Comparison of ENCODE assay signal across 22 cellular contexts in the genomic region with DNA sequence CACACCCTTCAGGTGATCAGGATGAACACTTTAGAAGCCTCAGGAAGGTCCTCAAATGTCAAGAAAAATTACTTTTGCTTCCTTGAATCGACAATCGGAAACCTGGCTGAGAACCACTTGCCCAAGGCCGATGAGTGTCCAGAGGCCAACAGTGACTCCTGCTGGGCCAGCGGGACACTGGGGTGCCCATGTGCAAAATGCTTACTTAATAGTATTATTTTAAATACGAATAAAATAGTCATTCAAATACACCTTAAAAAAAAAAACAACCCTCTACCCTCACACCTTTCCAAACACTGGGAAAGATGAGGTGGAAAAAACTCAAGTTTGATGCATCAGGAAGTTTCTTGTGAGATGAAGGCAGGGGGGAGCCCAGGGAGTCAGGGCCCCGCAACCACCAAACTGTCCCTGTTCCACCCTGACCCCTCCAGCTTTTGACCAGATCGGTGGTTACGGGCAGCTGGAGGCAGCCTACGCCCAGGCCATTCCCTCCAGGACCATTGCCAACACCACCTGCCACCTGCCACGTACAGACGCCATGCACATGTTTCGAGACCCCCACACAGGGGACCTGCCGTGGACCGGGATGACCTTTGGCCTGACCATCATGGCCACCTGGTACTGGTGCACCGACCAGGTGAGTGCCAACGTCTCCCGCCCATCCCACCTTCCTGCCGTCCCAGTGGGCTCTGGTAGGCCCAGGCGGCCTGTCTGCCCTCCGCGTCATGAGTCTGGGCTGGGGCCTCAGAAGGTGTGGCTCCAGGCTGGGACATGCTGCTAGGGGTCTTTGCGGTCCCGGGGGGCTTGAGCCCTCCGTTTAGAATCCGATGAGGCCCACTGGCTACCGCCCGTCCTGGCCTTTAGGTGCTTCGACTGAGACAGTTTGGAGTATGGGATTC. TPM values are rescaled to one million over a fixed set of nuclear protein-coding genes. Genes with fewer than 3 reads are reported as not detected.
DNase-seq lines count a peak whose midpoint lies in the region; ATAC-seq and TF ChIP-seq lines count a peak whose summit lies in the region.
"Had no signal": no experiment of that assay in that cellular context is flagged by ENCODE, and none has a peak within 500 bp of the region (broad histone marks: within the 10 kb centered on the region; RNA-seq: fewer than 3 reads in every experiment).

No MANE protein-coding gene starts in this region.

- H3K27ac Mint-ChIP-seq in stimulated activated effector memory CD8-positive, alpha-beta T cell treated with anti-CD3 and anti-CD28 coated beads, Interleukin-12 subunit alpha, Interleukin-12 subunit beta, amount 100 ng/mL, for 72 hours: peak overlapping the region; percentile 70
- H3K27ac Mint-ChIP-seq in activated CD4-positive, alpha-beta memory T cell treated with anti-CD3 and anti-CD28 coated beads, Interleukin-2, amount 10 ng/mL, durations not matched to agents 7 days and 5 days: no peak overlapping the region
- H3K27ac Mint-ChIP-seq: activated CD8-positive, alpha-beta T cell treated with anti-CD3 and anti-CD28 coated beads for 36 hours; activated naive CD4-positive, alpha-beta T cell treated with anti-CD3 and anti-CD28 coated beads, Interleukin-2, amount 50 U/mL, for 72 hours had no signal

- no peaks in the 10 kb centered on the region for H3K27me3 ChIP-seq in brain microvascular endothelial cell (replicated peaks)
- H3K27me3 ChIP-seq: left lung, Peyer's patch had no signal

- H3K36me3 ChIP-seq in brain microvascular endothelial cell (replicated peaks): peaks cover 5% of the 10 kb centered on the region

- TF ChIP-seq CTCF in HFF-Myc (IDR thresholded peaks at IDR 0.05; ENCODE audit: low read depth, low read length, missing control alignments) (peak; percentile 19), brain microvascular endothelial cell (IDR thresholded peaks at IDR 0.05; ENCODE audit: low read depth, low read length, missing control alignments) (peak; percentile 43), fibroblast of villous mesenchyme (IDR thresholded peaks at IDR 0.05; ENCODE audit: insufficient read depth, low read depth, low read length) (peak; percentile 10)

- in situ Hi-C loops in brain microvascular endothelial cell (cut with HindIII; ENCODE audit: low pct_ligation_motif_present, low sequenced_read_pairs): loop anchor here (25.0 kb wide), 1 partner anchor 109 kb away; a partner anchor contains a TSS

- ATAC-seq in stimulated activated effector memory CD8-positive, alpha-beta T cell treated with anti-CD3 and anti-CD28 coated beads, Interleukin-12 subunit alpha, Interleukin-12 subunit beta, amount 100 ng/mL, for 72 hours: no peak
- ATAC-seq: activated CD8-positive, alpha-beta T cell treated with anti-CD3 and anti-CD28 coated beads for 36 hours; activated naive CD4-positive, alpha-beta T cell treated with anti-CD3 and anti-CD28 coated beads, Interleukin-2, amount 50 U/mL, for 72 hours; left lung had no signal

- POLR2A ChIA-PET in activated CD4-positive, alpha-beta memory T cell treated with anti-CD3 and anti-CD28 coated beads, Interleukin-2, amount 10 ng/mL, durations not matched to agents 7 days and 5 days (lab: Charles Lee): no interaction called here

- H3K4me1 Mint-ChIP-seq in stimulated activated effector memory CD8-positive, alpha-beta T cell treated with anti-CD3 and anti-CD28 coated beads, Interleukin-12 subunit alpha, Interleukin-12 subunit beta, amount 100 ng/mL, for 72 hours: peaks cover 22% of the 10 kb centered on the region
- peaks cover 5% of the 10 kb centered on the region for H3K4me1 Mint-ChIP-seq in activated CD4-positive, alpha-beta memory T cell treated with anti-CD3 and anti-CD28 coated beads, Interleukin-2, amount 10 ng/mL, durations not matched to agents 7 days and 5 days

- no peaks in the 10 kb centered on the region for H3K27me3 Mint-ChIP-seq in activated CD4-positive, alpha-beta memory T cell treated with anti-CD3 and anti-CD28 coated beads, Interleukin-2, amount 10 ng/mL, durations not matched to agents 7 days and 5 days
- H3K27me3 Mint-ChIP-seq: activated CD8-positive, alpha-beta T cell treated with anti-CD3 and anti-CD28 coated beads for 36 hours; brain had no signal

- no peak for DNase-seq in HFF-Myc (ENCODE audit: extremely low read depth, low read depth)
- DNase-seq in brain microvascular endothelial cell: no peak
- no peak for DNase-seq in fibroblast of villous mesenchyme (ENCODE audit: low read depth)
- no peak for DNase-seq in stimulated activated effector memory CD8-positive, alpha-beta T cell treated with anti-CD3 and anti-CD28 coated beads, Interleukin-12 subunit alpha, Interleukin-12 subunit beta, amount 100 ng/mL, for 72 hours (ENCODE audit: low spot score in 2 of 2)
- DNase-seq in DMS153 (lab: John Stamatoyannopoulos, UW): no peak
- no peak for DNase-seq in activated CD4-positive, alpha-beta memory T cell treated with anti-CD3 and anti-CD28 coated beads, Interleukin-2, amount 10 ng/mL, durations not matched to agents 7 days and 5 days
- no peak for DNase-seq in NCI-H1436 treated with DMSO at 0.1 percent for 48 hours (lab: John Stamatoyannopoulos, UW)
- DNase-seq: activated CD8-positive, alpha-beta T cell treated with anti-CD3 and anti-CD28 coated beads for 36 hours; activated T-cell treated with anti-CD3 and anti-CD28 coated beads, Interleukin-2, amount 50 U/mL, for 48 hours; DMS 273 treated with DMSO at 0.1 percent for 48 hours; left lung; NCI-H69; Peyer's patch; small intestine; SW 1271 had no signal

- no peak overlapping the region for H3K4me3 Mint-ChIP-seq in stimulated activated effector memory CD8-positive, alpha-beta T cell treated with anti-CD3 and anti-CD28 coated beads, Interleukin-12 subunit alpha, Interleukin-12 subunit beta, amount 100 ng/mL, for 72 hours
- H3K4me3 Mint-ChIP-seq in activated CD4-positive, alpha-beta memory T cell treated with anti-CD3 and anti-CD28 coated beads, Interleukin-2, amount 10 ng/mL, durations not matched to agents 7 days and 5 days: no peak overlapping the region
- H3K4me3 Mint-ChIP-seq: activated CD8-positive, alpha-beta T cell treated with anti-CD3 and anti-CD28 coated beads for 36 hours; brain had no signal

- H3K4me3 ChIP-seq in HFF-Myc (replicated peaks; ENCODE audit: low read depth, low read length): no peak overlapping the region
- H3K4me3 ChIP-seq in brain microvascular endothelial cell (ENCODE audit: low read depth, low read length): no peak overlapping the region
- no peak overlapping the region for H3K4me3 ChIP-seq in fibroblast of villous mesenchyme (ENCODE audit: low read depth, low read length)
- H3K4me3 ChIP-seq: left lung, Peyer's patch had no signal

- H3K9me3 Mint-ChIP-seq in stimulated activated effector memory CD8-positive, alpha-beta T cell treated with anti-CD3 and anti-CD28 coated beads, Interleukin-12 subunit alpha, Interleukin-12 subunit beta, amount 100 ng/mL, for 72 hours: no peaks in the 10 kb centered on the region
- H3K9me3 Mint-ChIP-seq in activated CD4-positive, alpha-beta memory T cell treated with anti-CD3 and anti-CD28 coated beads, Interleukin-2, amount 10 ng/mL, durations not matched to agents 7 days and 5 days: no peaks in the 10 kb centered on the region
- H3K9me3 Mint-ChIP-seq: activated CD8-positive, alpha-beta T cell treated with anti-CD3 and anti-CD28 coated beads for 36 hours; activated naive CD4-positive, alpha-beta T cell treated with anti-CD3 and anti-CD28 coated beads, Interleukin-2, amount 50 U/mL, for 72 hours; brain had no signal

- H3K27ac ChIP-seq in brain microvascular endothelial cell: no peak overlapping the region
- H3K27ac ChIP-seq: left lung had no signal

- CTCF ChIA-PET in activated CD4-positive, alpha-beta memory T cell treated with anti-CD3 and anti-CD28 coated beads, Interleukin-2, amount 10 ng/mL, durations not matched to agents 7 days and 5 days (lab: Charles Lee): interaction anchor here (1.3 to 1.9 kb wide), 2 partner anchors 10 to 11 kb away, joined by 3 to 6 read pairs; no protein-coding TSS in a partner anchor

- H3K36me3 Mint-ChIP-seq in stimulated activated effector memory CD8-positive, alpha-beta T cell treated with anti-CD3 and anti-CD28 coated beads, Interleukin-12 subunit alpha, Interleukin-12 subunit beta, amount 100 ng/mL, for 72 hours: peaks cover 24% of the 10 kb centered on the region
- no peaks in the 10 kb centered on the region for H3K36me3 Mint-ChIP-seq in activated CD4-positive, alpha-beta memory T cell treated with anti-CD3 and anti-CD28 coated beads, Interleukin-2, amount 10 ng/mL, durations not matched to agents 7 days and 5 days (ENCODE audit: low read depth)
- H3K36me3 Mint-ChIP-seq: activated naive CD4-positive, alpha-beta T cell treated with anti-CD3 and anti-CD28 coated beads, Interleukin-2, amount 50 U/mL, for 72 hours; brain; CD14-positive monocyte had no signal

RNA-seq across cellular contexts. Expression of a gene that starts 18.9 kb away (rescaled TPM):
- not detected in 2 replicates for total RNA-seq in fibroblast of villous mesenchyme
- total RNA-seq in activated CD4-positive, alpha-beta memory T cell treated with anti-CD3 and anti-CD28 coated beads, Interleukin-2, amount 10 ng/mL, durations not matched to agents 7 days and 5 days: not detected
- total RNA-seq: activated CD8-positive, alpha-beta T cell treated with anti-CD3 and anti-CD28 coated beads for 36 hours; activated naive CD4-positive, alpha-beta T cell treated with anti-CD3 and anti-CD28 coated beads, Interleukin-2, amount 50 U/mL, for 72 hours; H4; left lung; myocyte; Peyer's patch; posterior vena cava; temporal lobe had no signal

RNA-seq across cellular contexts. Expression of a gene that starts 33.7 kb away (rescaled TPM):
- total RNA-seq in fibroblast of villous mesenchyme: 12.1 and 14.5 TPM in 2 replicates
- total RNA-seq in activated CD4-positive, alpha-beta memory T cell treated with anti-CD3 and anti-CD28 coated beads, Interleukin-2, amount 10 ng/mL, durations not matched to agents 7 days and 5 days: 1 to 10 TPM; 6.4 to 6.5 TPM
